Comparison of ENCODE assay signal across 4 cellular contexts in genomic region chr16:4744758-4745569, GRCh38.
TF ChIP-seq lines count a peak whose summit lies in the region.

No MANE protein-coding gene starts in this region.

TF ChIP-seq in SK-N-SH, 30 proteins besides CTCF, POLR2A, EP300 and RAD21:
- TF ChIP-seq, protein P1, sequence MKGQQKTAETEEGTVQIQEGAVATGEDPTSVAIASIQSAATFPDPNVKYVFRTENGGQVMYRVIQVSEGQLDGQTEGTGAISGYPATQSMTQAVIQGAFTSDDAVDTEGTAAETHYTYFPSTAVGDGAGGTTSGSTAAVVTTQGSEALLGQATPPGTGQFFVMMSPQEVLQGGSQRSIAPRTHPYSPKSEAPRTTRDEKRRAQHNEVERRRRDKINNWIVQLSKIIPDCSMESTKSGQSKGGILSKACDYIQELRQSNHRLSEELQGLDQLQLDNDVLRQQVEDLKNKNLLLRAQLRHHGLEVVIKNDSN (IDR thresholded peaks at IDR 0.05; ENCODE audit: borderline replicate concordance, low read depth) = peak; percentile 72; the same call in 1 of the 2 replicates
- TF ChIP-seq, protein P2, sequence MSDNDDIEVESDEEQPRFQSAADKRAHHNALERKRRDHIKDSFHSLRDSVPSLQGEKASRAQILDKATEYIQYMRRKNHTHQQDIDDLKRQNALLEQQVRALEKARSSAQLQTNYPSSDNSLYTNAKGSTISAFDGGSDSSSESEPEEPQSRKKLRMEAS (IDR thresholded peaks at IDR 0.05; ENCODE audit: low read depth) = no peak
- TF ChIP-seq FOXJ3 (CRISPR knock-in tag; IDR thresholded peaks at IDR 0.05) (no peak), USF2 (IDR thresholded peaks at IDR 0.05; ENCODE audit: borderline replicate concordance, low read depth, low read length) (no peak), GATA2 (CRISPR knock-in tag; IDR thresholded peaks at IDR 0.05) (no peak), POLR2AphosphoS5 (IDR thresholded peaks at IDR 0.05; ENCODE audit: low read depth, low read length) (no peak)

TF ChIP-seq in SK-N-SH treated with all-trans-retinoic acid at 6 μM for 48 hours, 23 proteins besides CTCF, POLR2A, EP300 and RAD21:
- TF ChIP-seq ISL1 (CRISPR knock-in tag; IDR thresholded peaks at IDR 0.05) (no peak), TSHZ2 (CRISPR knock-in tag; IDR thresholded peaks at IDR 0.05) (no peak), CSDC2 (CRISPR knock-in tag; IDR thresholded peaks at IDR 0.05) (no peak), TOX (CRISPR knock-in tag; IDR thresholded peaks at IDR 0.05; ENCODE audit: borderline replicate concordance) (no peak), BACH2 (CRISPR knock-in tag; IDR thresholded peaks at IDR 0.05; ENCODE audit: borderline replicate concordance) (no peak), RARB (CRISPR knock-in tag; IDR thresholded peaks at IDR 0.05) (no peak), ARNTL (CRISPR knock-in tag; IDR thresholded peaks at IDR 0.05; ENCODE audit: borderline replicate concordance, low read depth) (no peak), ESRRG (CRISPR knock-in tag; IDR thresholded peaks at IDR 0.05) (no peak), ZC3H10 (CRISPR knock-in tag; IDR thresholded peaks at IDR 0.05) (no peak), SNAI2 (CRISPR knock-in tag; IDR thresholded peaks at IDR 0.05) (no peak), ZFP3 (CRISPR knock-in tag; IDR thresholded peaks at IDR 0.05) (no peak), ZFP30 (CRISPR knock-in tag; IDR thresholded peaks at IDR 0.05) (no peak)
- TF ChIP-seq, protein P3, sequence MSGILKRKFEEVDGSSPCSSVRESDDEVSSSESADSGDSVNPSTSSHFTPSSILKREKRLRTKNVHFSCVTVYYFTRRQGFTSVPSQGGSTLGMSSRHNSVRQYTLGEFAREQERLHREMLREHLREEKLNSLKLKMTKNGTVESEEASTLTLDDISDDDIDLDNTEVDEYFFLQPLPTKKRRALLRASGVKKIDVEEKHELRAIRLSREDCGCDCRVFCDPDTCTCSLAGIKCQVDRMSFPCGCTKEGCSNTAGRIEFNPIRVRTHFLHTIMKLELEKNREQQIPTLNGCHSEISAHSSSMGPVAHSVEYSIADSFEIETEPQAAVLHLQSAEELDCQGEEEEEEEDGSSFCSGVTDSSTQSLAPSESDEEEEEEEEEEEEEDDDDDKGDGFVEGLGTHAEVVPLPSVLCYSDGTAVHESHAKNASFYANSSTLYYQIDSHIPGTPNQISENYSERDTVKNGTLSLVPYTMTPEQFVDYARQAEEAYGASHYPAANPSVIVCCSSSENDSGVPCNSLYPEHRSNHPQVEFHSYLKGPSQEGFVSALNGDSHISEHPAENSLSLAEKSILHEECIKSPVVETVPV (CRISPR knock-in tag; IDR thresholded peaks at IDR 0.05) = no peak

TF ChIP-seq in Ishikawa, 13 proteins besides CTCF, POLR2A, EP300 and RAD21:
- no peak for TF ChIP-seq EGR1 (IDR thresholded peaks at IDR 0.05)
- no peak for TF ChIP-seq FOXM1 (IDR thresholded peaks at IDR 0.05; ENCODE audit: borderline replicate concordance, low read depth)
- TF ChIP-seq, protein P1 (IDR thresholded peaks at IDR 0.05) = peak; percentile 85

TF ChIP-seq in H1, 55 proteins besides CTCF, POLR2A, EP300 and RAD21:
- TF ChIP-seq TBP (IDR thresholded peaks at IDR 0.05; ENCODE audit: low read depth, low read length) (no peak), ZNF274 (IDR thresholded peaks at IDR 0.05; ENCODE audit: borderline replicate concordance, extremely low read depth, low read length) (no peak), HDAC6 (IDR thresholded peaks at IDR 0.05; ENCODE audit: low read depth, low read length) (no peak), SAP30 (IDR thresholded peaks at IDR 0.05; ENCODE audit: insufficient read depth, insufficient replicate concordance, low read length) (no peak), ATF3 (IDR thresholded peaks at IDR 0.05; ENCODE audit: insufficient read depth, low read depth, low read length) (peak; percentile 67; the same call in 1 of the 2 replicates), CTBP2 (IDR thresholded peaks at IDR 0.05; ENCODE audit: borderline replicate concordance, insufficient read depth, insufficient read length, low read length) (no peak), RNF2 (IDR thresholded peaks at IDR 0.05; ENCODE audit: borderline replicate concordance, low read depth, low read length, missing control alignments, poor library complexity, severe bottlenecking) (no peak), ASH2L (IDR thresholded peaks at IDR 0.05; ENCODE audit: low read length) (no peak), NRF1 (IDR thresholded peaks at IDR 0.05; ENCODE audit: low read depth, low read length) (no peak), SP4 (IDR thresholded peaks at IDR 0.05; ENCODE audit: low read length) (no peak), TEAD4 (IDR thresholded peaks at IDR 0.05; ENCODE audit: low read depth, low read length) (no peak), BCL11A (IDR thresholded peaks at IDR 0.05; ENCODE audit: low read depth in 2 of 2, low read length in 2 of 2) (no peak), KDM4A (IDR thresholded peaks at IDR 0.05; ENCODE audit: low read depth, low read length, severe bottlenecking) (no peak), BRCA1 (IDR thresholded peaks at IDR 0.05; ENCODE audit: low read depth, low read length) (no peak), PHF8 (conservative IDR thresholded peaks at IDR 0.05; ENCODE audit: low read depth, low read length) (no peak; the same call in 1 of the 2 replicates), JUN (IDR thresholded peaks at IDR 0.05; ENCODE audit: low read depth, low read length) (no peak), KDM5A (IDR thresholded peaks at IDR 0.05; ENCODE audit: low read length) (no peak), MAFK (IDR thresholded peaks at IDR 0.05; ENCODE audit: low read depth, low read length) (no peak), CHD2 (IDR thresholded peaks at IDR 0.05; ENCODE audit: low read length) (no peak), USF2 (IDR thresholded peaks at IDR 0.05; ENCODE audit: low read length) (peak; percentile 91), POU5F1 (IDR thresholded peaks at IDR 0.05; ENCODE audit: low read depth, low read length) (no peak), GTF2F1 (IDR thresholded peaks at IDR 0.05; ENCODE audit: borderline replicate concordance, low read depth, low read length) (no peak), CEBPB (IDR thresholded peaks at IDR 0.05; ENCODE audit: low read depth, low read length) (no peak), RBBP5 (IDR thresholded peaks at IDR 0.05; ENCODE audit: borderline replicate concordance, low read depth, low read length) (no peak), FOSL1 (IDR thresholded peaks at IDR 0.05; ENCODE audit: insufficient read depth, low read depth, low read length) (no peak), EGR1 (IDR thresholded peaks at IDR 0.05; ENCODE audit: borderline replicate concordance, low read depth, low read length) (no peak), KDM1A (IDR thresholded peaks at IDR 0.05; ENCODE audit: borderline replicate concordance, low read length) (peak; percentile 68), CREB1 (IDR thresholded peaks at IDR 0.05) (no peak), SP2 (IDR thresholded peaks at IDR 0.05; ENCODE audit: low read length) (no peak), SRF (IDR thresholded peaks at IDR 0.05; ENCODE audit: low read depth, low read length) (no peak), JUND (IDR thresholded peaks at IDR 0.05; ENCODE audit: low read length) (no peak), SUZ12 (IDR thresholded peaks at IDR 0.05; ENCODE audit: low read length) (no peak), CHD1 (IDR thresholded peaks at IDR 0.05; ENCODE audit: low read depth, low read length) (no peak), RXRA (IDR thresholded peaks at IDR 0.05; ENCODE audit: insufficient read depth, low read depth, low read length) (no peak), BACH1 (IDR thresholded peaks at IDR 0.05; ENCODE audit: low read length) (no peak), HDAC2 (IDR thresholded peaks at IDR 0.05; ENCODE audit: borderline replicate concordance in 1 of 2, low read depth in 2 of 2, low read length in 2 of 2) (0 out of 4 replicates have a peak, but pooled peaks of 1 of the 2 experiments have one; percentile 55), TAF1 (IDR thresholded peaks at IDR 0.05; ENCODE audit: low read depth, low read length) (no peak), SIRT6 (IDR thresholded peaks at IDR 0.05; ENCODE audit: low read length) (no peak), GABPA (IDR thresholded peaks at IDR 0.05; ENCODE audit: borderline replicate concordance, insufficient read depth, low read length) (no peak), POLR2AphosphoS5 (IDR thresholded peaks at IDR 0.05; ENCODE audit: low read depth, low read length) (no peak)
- TF ChIP-seq, protein P2 (IDR thresholded peaks at IDR 0.05) = peak; percentile 44
- TF ChIP-seq, protein P4, sequence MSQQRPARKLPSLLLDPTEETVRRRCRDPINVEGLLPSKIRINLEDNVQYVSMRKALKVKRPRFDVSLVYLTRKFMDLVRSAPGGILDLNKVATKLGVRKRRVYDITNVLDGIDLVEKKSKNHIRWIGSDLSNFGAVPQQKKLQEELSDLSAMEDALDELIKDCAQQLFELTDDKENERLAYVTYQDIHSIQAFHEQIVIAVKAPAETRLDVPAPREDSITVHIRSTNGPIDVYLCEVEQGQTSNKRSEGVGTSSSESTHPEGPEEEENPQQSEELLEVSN (IDR thresholded peaks at IDR 0.05) = peak; percentile 42; the same call in 1 of the 2 replicates
